18 cellular contexts compared by ENCODE assay signal in the genomic region with DNA sequence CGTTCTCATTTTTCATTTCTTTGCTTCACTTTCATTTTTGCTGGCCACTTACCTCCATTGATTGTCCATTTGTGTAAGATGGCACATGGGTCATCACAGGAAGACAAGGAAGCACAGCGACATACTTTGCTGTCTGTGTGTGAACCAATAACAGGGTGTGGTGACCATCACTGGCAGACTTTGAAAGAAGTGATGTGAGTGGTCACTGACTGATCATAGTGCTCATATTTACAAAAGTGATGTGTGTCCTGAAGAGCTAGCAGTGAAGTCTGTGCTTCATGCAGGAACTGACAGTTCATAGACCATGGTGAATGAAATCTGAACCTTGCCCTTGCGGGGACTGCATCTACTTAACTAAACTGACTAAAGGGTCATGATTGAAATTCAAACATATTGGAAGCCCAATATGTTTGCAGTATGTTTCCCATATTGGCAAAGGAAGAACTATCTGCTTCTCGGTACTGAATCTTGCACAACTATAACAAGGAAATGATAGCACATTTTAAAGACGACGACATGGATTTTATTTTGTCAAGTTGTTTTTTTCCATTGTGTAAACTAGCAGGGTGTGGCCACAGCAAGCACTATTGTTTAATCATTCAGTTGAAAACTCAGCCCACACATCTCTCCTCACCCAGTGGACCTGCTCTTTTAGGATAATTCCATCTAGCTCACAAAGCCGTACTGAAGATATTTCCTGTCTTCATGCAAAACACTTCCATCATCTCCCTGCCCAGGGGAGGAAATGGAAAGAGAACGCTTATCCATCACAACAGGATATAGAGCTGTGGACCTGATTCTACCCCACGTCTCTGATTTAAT.
A peak's percentile ranks its signal among the peaks of the same experiment; 100 is the strongest.
DNase-seq lines count a peak whose midpoint lies in the region; ATAC-seq, FAIRE-seq and TF ChIP-seq lines count a peak whose summit lies in the region.
"Had no signal": no experiment of that assay in that cellular context is flagged by ENCODE, and none has a peak within 500 bp of the region (broad histone marks: within the 10 kb centered on the region; RNA-seq: fewer than 3 reads in every experiment).

No MANE protein-coding gene starts in this region.

- H3K4me1 Mint-ChIP-seq in nephron, result peaks cover 35% of the 10 kb centered on the region
- no peaks in the 10 kb centered on the region for H3K4me1 Mint-ChIP-seq in activated T-helper 17 cell treated with anti-CD3 and anti-CD28 coated beads, Interleukin-2, amount 50 U/mL, for 72 hours
- H3K4me1 Mint-ChIP-seq: activated naive CD8-positive, alpha-beta T cell treated with anti-CD3 and anti-CD28 coated beads, Interleukin-2, amount 10 ng/mL, durations not matched to agents 7 days and 5 days had no signal

- DNase-seq in CD1c-positive myeloid dendritic cell (ENCODE audit: extremely low spot score) (peak; percentile 48), K562 (ENCODE audit: extremely low read depth in 1 of 4, low spot score in 3 of 4) (no peak), heart right ventricle (no peak), retina (no peak)
- no peak for DNase-seq in activated CD4-positive, alpha-beta T cell treated with anti-CD3 and anti-CD28 coated beads for 48 hours
- DNase-seq: activated naive CD8-positive, alpha-beta T cell treated with anti-CD3 and anti-CD28 coated beads, Interleukin-2, amount 10 ng/mL, durations not matched to agents 7 days and 5 days; activated T-cell treated with anti-CD3 and anti-CD28 coated beads, Interleukin-2, amount 50 U/mL, for 1 hour; DMS 273 treated with DMSO at 0.1 percent for 48 hours; NCI-H1105 treated with DMSO at 0.1 percent for 48 hours; NCI-H774; pancreas; testis had no signal

- no peak overlapping the region for H3K9ac ChIP-seq in K562 (ENCODE audit: insufficient read depth in 1 of 2, low read depth in 2 of 2, low read length in 2 of 2)

- TF ChIP-seq EP300 in K562 (IDR thresholded peaks at IDR 0.05; ENCODE audit: low read length), result no peak

- H2AFZ ChIP-seq in K562 (ENCODE audit: low read depth, low read length), result no peak overlapping the region

- H3K4me1 ChIP-seq in K562 (replicated peaks in 1 of 2; ENCODE audit: control insufficient read depth in 2 of 2, insufficient read depth in 2 of 2, low read length in 2 of 2) (no peaks in the 10 kb centered on the region; a peak in 1 of 5 replicates), heart right ventricle (peaks cover 0 to 38% (median 32%) of the 10 kb centered on the region in 9 donors)

- H3K9me3 ChIP-seq in K562 (replicated peaks; ENCODE audit: control insufficient read depth, insufficient read depth, low read depth, low read length) (no peaks in the 10 kb centered on the region), heart right ventricle (no peaks in the 10 kb centered on the region)
- H3K9me3 ChIP-seq: pancreas, testis had no signal

- 2% methylated on average over 9 of the region's 9 CpGs for WGBS in K562 (ENCODE audit: insufficient coverage, low coverage, missing lambda C conversion rate)
- WGBS in heart right ventricle, 2 donors, result 49 to 66% methylated on average over 9 of the region's 9 CpGs

- TF ChIP-seq POLR2A in K562 (conservative IDR thresholded peaks at IDR 0.05), result no peak

- intact Hi-C loops in K562 (cut with micrococcal nuclease), result no loop called here
- intact Hi-C loops in heart right ventricle (cut with DNase I), result loop anchor here in 1 of 10 donors (10.0 kb wide), 1 partner anchor 110 kb away; no protein-coding TSS in a partner anchor

- H4K20me1 ChIP-seq in K562 (replicated peaks; ENCODE audit: control insufficient read depth, insufficient read depth, low read length), result peaks cover 3% of the 10 kb centered on the region; the same call in 1 of the 2 replicates

- no peaks in the 10 kb centered on the region for H3K9me1 ChIP-seq in K562 (ENCODE audit: control insufficient read depth, insufficient read depth, low read length)

- POLR2A ChIA-PET in K562 (lab: Yijun Ruan, JAX), result no interaction called here

- TF ChIP-seq CTCF in K562 (IDR thresholded peaks at IDR 0.05 in 2 of 3, conservative IDR thresholded peaks at IDR 0.05 in 1 of 3; ENCODE audit: insufficient read depth in 2 of 3, low read depth in 1 of 3, low read length in 3 of 3) (no peak), heart right ventricle (IDR thresholded peaks at IDR 0.05) (no peak), nephron (IDR thresholded peaks at IDR 0.05; ENCODE audit: unreplicated experiment in 3 of 3) (no peak)

- no TSS peak for BruUV-seq in K562 (replicated peaks; lab: Mats Ljungman, UMichigan)

- no peak overlapping the region for H3K4me3 ChIP-seq in K562
- H3K4me3 ChIP-seq in heart right ventricle, result no peak overlapping the region
- H3K4me3 ChIP-seq: pancreas, testis had no signal

- peak overlapping the region; percentile 28 to 47 (median 34) for H3K27ac Mint-ChIP-seq in nephron
- no peak overlapping the region for H3K27ac Mint-ChIP-seq in activated T-helper 17 cell treated with anti-CD3 and anti-CD28 coated beads, Interleukin-2, amount 50 U/mL, for 72 hours
- H3K27ac Mint-ChIP-seq: activated naive CD8-positive, alpha-beta T cell treated with anti-CD3 and anti-CD28 coated beads, Interleukin-2, amount 10 ng/mL, durations not matched to agents 7 days and 5 days had no signal

- H3K36me3 ChIP-seq in K562 (ENCODE audit: control insufficient read depth, insufficient read depth, low read length) (no peaks in the 10 kb centered on the region), heart right ventricle (no peaks in the 10 kb centered on the region)
- H3K36me3 ChIP-seq: pancreas had no signal

- H3K27me3 ChIP-seq in K562 (ENCODE audit: control insufficient read depth in 2 of 2, insufficient read depth in 2 of 2, low read length in 2 of 2) (peaks cover 2 to 16% of the 10 kb centered on the region in 2 experiments; a peak in 3 of 5 replicates), heart right ventricle (no peaks in the 10 kb centered on the region)
- H3K27me3 ChIP-seq: pancreas, testis had no signal

- no peaks in the 10 kb centered on the region for H3K9me3 Mint-ChIP-seq in nephron
- H3K9me3 Mint-ChIP-seq in activated T-helper 17 cell treated with anti-CD3 and anti-CD28 coated beads, Interleukin-2, amount 50 U/mL, for 72 hours, result no peaks in the 10 kb centered on the region
- H3K9me3 Mint-ChIP-seq: activated naive CD8-positive, alpha-beta T cell treated with anti-CD3 and anti-CD28 coated beads, Interleukin-2, amount 10 ng/mL, durations not matched to agents 7 days and 5 days had no signal

- no peak overlapping the region for H3K4me2 ChIP-seq in K562 (ENCODE audit: insufficient read depth, low read length)

- H3K36me3 Mint-ChIP-seq in nephron (ENCODE audit: low read depth), result no peaks in the 10 kb centered on the region
- no peaks in the 10 kb centered on the region for H3K36me3 Mint-ChIP-seq in activated T-helper 17 cell treated with anti-CD3 and anti-CD28 coated beads, Interleukin-2, amount 50 U/mL, for 72 hours (ENCODE audit: low read depth)
- H3K36me3 Mint-ChIP-seq: activated naive CD8-positive, alpha-beta T cell treated with anti-CD3 and anti-CD28 coated beads, Interleukin-2, amount 10 ng/mL, durations not matched to agents 7 days and 5 days had no signal

- CTCF ChIA-PET in K562 (lab: Yijun Ruan, JAX; ENCODE audit: low intra/inter-chr PET ratio), result no interaction called here

- TF ChIP-seq RAD21 in K562 (CRISPR knock-in tag; conservative IDR thresholded peaks at IDR 0.05 in 1 of 2, IDR thresholded peaks at IDR 0.05 in 1 of 2), result no peak

- ATAC-seq in K562 (no peak), heart right ventricle (peak; percentile 44 to 84 (median 76)), GM21360 (IDR thresholded peaks at IDR 0.05; ENCODE audit: unreplicated experiment) (no peak)
- ATAC-seq in activated T-helper 17 cell treated with anti-CD3 and anti-CD28 coated beads, Interleukin-2, amount 50 U/mL, for 72 hours (replicated peaks), result no peak

- H3K79me2 ChIP-seq in K562 (ENCODE audit: control insufficient read depth, insufficient read depth, low read length), result no peaks in the 10 kb centered on the region

- H3K27me3 Mint-ChIP-seq in nephron (ENCODE audit: low read depth), result peaks cover 3% of the 10 kb centered on the region
- H3K27me3 Mint-ChIP-seq in activated T-helper 17 cell treated with anti-CD3 and anti-CD28 coated beads, Interleukin-2, amount 50 U/mL, for 72 hours, result no peaks in the 10 kb centered on the region

- FAIRE-seq in K562 (lab: Jason Lieb, UNC), result peak; percentile 29
- FAIRE-seq: GM12892, pancreas, RCC 7860, TTC549 had no signal

- in situ Hi-C loops in K562 (cut with MboI), result no loop called here

- H3K27ac ChIP-seq in K562 (ENCODE audit: extremely low read depth, low read depth, low read length) (no peak overlapping the region), heart right ventricle (peak overlapping the region in 9 of 10 donors; percentile 17 to 75 (median 49))
- H3K27ac ChIP-seq: pancreas, testis had no signal

- no peak overlapping the region for H3K4me3 Mint-ChIP-seq in nephron
- H3K4me3 Mint-ChIP-seq in activated T-helper 17 cell treated with anti-CD3 and anti-CD28 coated beads, Interleukin-2, amount 50 U/mL, for 72 hours, result no peak overlapping the region
- H3K4me3 Mint-ChIP-seq: activated naive CD8-positive, alpha-beta T cell treated with anti-CD3 and anti-CD28 coated beads, Interleukin-2, amount 10 ng/mL, durations not matched to agents 7 days and 5 days had no signal

TF ChIP-seq in K562, 482 proteins besides CTCF, POLR2A, EP300 and RAD21 (continues in another document):
- TF ChIP-seq, protein P1, sequence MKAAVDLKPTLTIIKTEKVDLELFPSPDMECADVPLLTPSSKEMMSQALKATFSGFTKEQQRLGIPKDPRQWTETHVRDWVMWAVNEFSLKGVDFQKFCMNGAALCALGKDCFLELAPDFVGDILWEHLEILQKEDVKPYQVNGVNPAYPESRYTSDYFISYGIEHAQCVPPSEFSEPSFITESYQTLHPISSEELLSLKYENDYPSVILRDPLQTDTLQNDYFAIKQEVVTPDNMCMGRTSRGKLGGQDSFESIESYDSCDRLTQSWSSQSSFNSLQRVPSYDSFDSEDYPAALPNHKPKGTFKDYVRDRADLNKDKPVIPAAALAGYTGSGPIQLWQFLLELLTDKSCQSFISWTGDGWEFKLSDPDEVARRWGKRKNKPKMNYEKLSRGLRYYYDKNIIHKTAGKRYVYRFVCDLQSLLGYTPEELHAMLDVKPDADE (conservative IDR thresholded peaks at IDR 0.05; ENCODE audit: control insufficient read depth, low read depth, low read length), result no peak
- TF ChIP-seq ZNF586 (CRISPR knock-in tag; conservative IDR thresholded peaks at IDR 0.05) (no peak), NR1H2 (CRISPR knock-in tag; IDR thresholded peaks at IDR 0.05) (no peak), OTX1 (CRISPR knock-in tag; IDR thresholded peaks at IDR 0.05) (no peak), MEF2D (tag; conservative IDR thresholded peaks at IDR 0.05; ENCODE audit: low read depth) (no peak), NR2C2 (CRISPR knock-in tag; IDR thresholded peaks at IDR 0.05) (no peak), NR2C2 (tag; IDR thresholded peaks at IDR 0.05) (no peak), ZBTB8A (IDR thresholded peaks at IDR 0.05; ENCODE audit: partially characterized antibody) (no peak)

Comparison
In these comparisons a context has a peak if more than half of its experiments do, and no peak if none do; other contexts are left out.
1. ATAC-seq: peak in heart right ventricle (8 of 8); none in K562 (single experiment), activated T-helper 17 cell treated with anti-CD3 and anti-CD28 coated beads, Interleukin-2, amount 50 U/mL, for 72 hours (single experiment) and GM21360 (single experiment).